Comparison of ENCODE assay signal across 1 cellular context in the genomic region with DNA sequence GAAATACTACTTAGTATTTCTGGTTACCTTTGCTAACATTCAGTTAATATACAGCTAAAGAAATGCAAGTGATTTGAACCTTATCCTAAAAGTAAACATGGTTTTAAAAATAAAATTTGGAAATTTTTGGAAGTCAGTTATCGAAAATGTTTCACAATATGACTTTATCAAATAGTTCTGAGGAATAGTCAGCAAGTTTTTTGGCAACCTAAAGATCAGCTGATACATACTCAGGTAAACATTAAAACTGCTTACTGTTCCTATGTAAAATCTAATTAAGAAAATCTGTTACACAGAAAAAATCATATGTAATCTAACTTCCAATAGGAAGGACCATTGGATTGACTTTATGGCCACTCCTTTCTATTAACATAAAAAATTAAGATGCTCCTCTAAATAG.
TF ChIP-seq lines count a peak whose summit lies in the region.

No MANE protein-coding gene starts in this region.

TF ChIP-seq in A549, 52 proteins besides CTCF, POLR2A, EP300 and RAD21:
- TF ChIP-seq JUNB (IDR thresholded peaks at IDR 0.05) (peak; percentile 11; the same call in 1 of the 2 replicates), CBX2 (IDR thresholded peaks at IDR 0.05; ENCODE audit: borderline replicate concordance, low read depth) (no peak)
- TF ChIP-seq, protein P1, sequence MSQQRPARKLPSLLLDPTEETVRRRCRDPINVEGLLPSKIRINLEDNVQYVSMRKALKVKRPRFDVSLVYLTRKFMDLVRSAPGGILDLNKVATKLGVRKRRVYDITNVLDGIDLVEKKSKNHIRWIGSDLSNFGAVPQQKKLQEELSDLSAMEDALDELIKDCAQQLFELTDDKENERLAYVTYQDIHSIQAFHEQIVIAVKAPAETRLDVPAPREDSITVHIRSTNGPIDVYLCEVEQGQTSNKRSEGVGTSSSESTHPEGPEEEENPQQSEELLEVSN (IDR thresholded peaks at IDR 0.05; ENCODE audit: borderline replicate concordance, low read depth) = no peak
